33 cellular contexts compared by ENCODE assay signal in genomic region chr2:65869286-65869685, GRCh38.
"Had no signal": no experiment of that assay in that cellular context is flagged by ENCODE, and none has a peak within 500 bp of the region (broad histone marks: within the 10 kb centered on the region; RNA-seq: fewer than 3 reads in every experiment).

No MANE protein-coding gene starts in this region.

- H3K27ac Mint-ChIP-seq: activated B cell treated with CpG ODN at 0.5 μM for 24 hours; activated CD4-positive, alpha-beta memory T cell treated with anti-CD3 and anti-CD28 coated beads for 36 hours; activated CD4-positive, alpha-beta T cell treated with anti-CD3 and anti-CD28 coated beads, Interleukin-2, amount 10 ng/mL, durations not matched to agents 24 days and 14 days; activated CD8-positive, alpha-beta T cell treated with anti-CD3 and anti-CD28 coated beads for 36 hours; activated naive CD4-positive, alpha-beta T cell treated with anti-CD3 and anti-CD28 coated beads, Interleukin-2, amount 10 ng/mL, durations not matched to agents 7 days and 5 days; activated naive CD4-positive, alpha-beta T cell treated with anti-CD3 and anti-CD28 coated beads, Interleukin-2, amount 50 U/mL, for 24 hours; activated naive CD8-positive, alpha-beta T cell; activated naive CD8-positive, alpha-beta T cell treated with anti-CD3 and anti-CD28 coated beads, Interleukin-2, amount 10 ng/mL, durations not matched to agents 7 days and 5 days; activated naive CD8-positive, alpha-beta T cell treated with anti-CD3 and anti-CD28 coated beads, Interleukin-2, amount 50 U/mL, for 24 hours; activated T-cell treated with anti-CD3 and anti-CD28 coated beads, Interleukin-2, amount 50 U/mL, for 72 hours; activated T-helper 1 cell treated with anti-CD3 and anti-CD28 coated beads, Interleukin-12 subunit alpha, Interleukin-12 subunit beta, Interleukin-2, Interleukin-4 antibody, amounts not matched to agents 30 ng/mL and 10 ng/mL and 1 ng/mL, durations not matched to agents 14 hours and 24 hours and 36 hours; activated T-helper 17 cell treated with anti-CD3 and anti-CD28 coated beads, Interleukin-2, amount 50 U/mL, for 72 hours; T-helper 1 cell treated with Interleukin-12 subunit alpha and Interleukin-12 subunit beta and Interleukin-4 antibody, amounts not matched to agents 30 μg/mL and 1 μg/mL, for 36 hours; T-helper 2 cell treated with Interferon-gamma antibody and Interleukin-4, amounts not matched to agents 5 μg/mL and 100 μg/mL, for 36 hours had no signal

- H3K27me3 Mint-ChIP-seq: activated CD4-positive, alpha-beta memory T cell treated with anti-CD3 and anti-CD28 coated beads for 36 hours; activated CD4-positive, alpha-beta T cell treated with anti-CD3 and anti-CD28 coated beads, Interleukin-2, amount 10 ng/mL, durations not matched to agents 24 days and 14 days; activated naive CD4-positive, alpha-beta T cell treated with anti-CD3 and anti-CD28 coated beads, Interleukin-2, amount 10 ng/mL, durations not matched to agents 7 days and 5 days had no signal

- H3K4me3 Mint-ChIP-seq: activated B cell treated with CpG ODN at 0.5 μM for 24 hours; activated CD4-positive, alpha-beta memory T cell treated with anti-CD3 and anti-CD28 coated beads for 36 hours; activated CD4-positive, alpha-beta T cell treated with anti-CD3 and anti-CD28 coated beads, Interleukin-2, amount 10 ng/mL, durations not matched to agents 24 days and 14 days; activated CD8-positive, alpha-beta T cell treated with anti-CD3 and anti-CD28 coated beads for 36 hours; activated naive CD4-positive, alpha-beta T cell treated with anti-CD3 and anti-CD28 coated beads, Interleukin-2, amount 10 ng/mL, durations not matched to agents 7 days and 5 days; activated naive CD4-positive, alpha-beta T cell treated with anti-CD3 and anti-CD28 coated beads, Interleukin-2, amount 50 U/mL, for 24 hours; activated naive CD8-positive, alpha-beta T cell; activated naive CD8-positive, alpha-beta T cell treated with anti-CD3 and anti-CD28 coated beads, Interleukin-2, amount 10 ng/mL, durations not matched to agents 7 days and 5 days; activated naive CD8-positive, alpha-beta T cell treated with anti-CD3 and anti-CD28 coated beads, Interleukin-2, amount 50 U/mL, for 24 hours; activated T-cell treated with anti-CD3 and anti-CD28 coated beads, Interleukin-2, amount 50 U/mL, for 4 hours; activated T-cell treated with anti-CD3 and anti-CD28 coated beads, Interleukin-2, amount 50 U/mL, for 72 hours; activated T-helper 1 cell treated with anti-CD3 and anti-CD28 coated beads, Interleukin-12 subunit alpha, Interleukin-12 subunit beta, Interleukin-2, Interleukin-4 antibody, amounts not matched to agents 30 ng/mL and 10 ng/mL and 1 ng/mL, durations not matched to agents 14 hours and 24 hours and 36 hours; activated T-helper 17 cell treated with anti-CD3 and anti-CD28 coated beads, Interleukin-2, amount 50 U/mL, for 72 hours; brain; T-helper 1 cell treated with Interleukin-12 subunit alpha and Interleukin-12 subunit beta and Interleukin-4 antibody, amounts not matched to agents 30 μg/mL and 1 μg/mL, for 36 hours; T-helper 2 cell treated with Interferon-gamma antibody and Interleukin-4, amounts not matched to agents 5 μg/mL and 100 μg/mL, for 36 hours had no signal

- H3K4me3 ChIP-seq: ascending aorta, cardiac muscle cell had no signal

- H3K36me3 Mint-ChIP-seq: activated CD4-positive, alpha-beta memory T cell treated with anti-CD3 and anti-CD28 coated beads for 36 hours; activated naive CD4-positive, alpha-beta T cell treated with anti-CD3 and anti-CD28 coated beads, Interleukin-2, amount 10 ng/mL, durations not matched to agents 7 days and 5 days; activated naive CD4-positive, alpha-beta T cell treated with anti-CD3 and anti-CD28 coated beads, Interleukin-2, amount 50 U/mL, for 24 hours; activated naive CD8-positive, alpha-beta T cell; activated naive CD8-positive, alpha-beta T cell treated with anti-CD3 and anti-CD28 coated beads, Interleukin-2, amount 10 ng/mL, durations not matched to agents 7 days and 5 days; brain had no signal

- DNase-seq: activated B cell treated with CpG ODN at 0.5 μM for 24 hours; activated CD4-positive, alpha-beta memory T cell treated with anti-CD3 and anti-CD28 coated beads for 36 hours; activated CD4-positive, alpha-beta T cell treated with anti-CD3 and anti-CD28 coated beads for 4 hours; activated CD4-positive, alpha-beta T cell treated with anti-CD3 and anti-CD28 coated beads, Interleukin-2, amount 10 ng/mL, durations not matched to agents 24 days and 14 days; activated CD4-positive, alpha-beta T cell treated with anti-CD3 and anti-CD28 coated beads, Interleukin-2, amount 50 U/mL, for 1 hour; activated CD4-positive, alpha-beta T cell treated with anti-CD3 and anti-CD28 coated beads, Interleukin-2, amount 50 U/mL, for 4 hours; activated CD4-positive, CD25-positive, alpha-beta regulatory T cell treated with anti-CD3 and anti-CD28 coated beads, Interleukin-2, amount 50 U/mL, for 72 hours; activated CD8-positive, alpha-beta memory T cell treated with anti-CD3 and anti-CD28 coated beads, Interleukin-2, amount 50 U/mL, for 4 hours; activated CD8-positive, alpha-beta T cell treated with anti-CD3 and anti-CD28 coated beads for 36 hours; activated effector memory CD4-positive, alpha-beta T cell treated with anti-CD3 and anti-CD28 coated beads, Interleukin-2, amount 50 U/mL, for 16 hours; activated naive CD4-positive, alpha-beta T cell treated with anti-CD3 and anti-CD28 coated beads, Interleukin-2, amount 10 ng/mL, durations not matched to agents 7 days and 5 days; activated naive CD4-positive, alpha-beta T cell treated with Interleukin-2 at 50 U/mL for 16 hours; activated naive CD8-positive, alpha-beta T cell treated with anti-CD3 and anti-CD28 coated beads, Interleukin-2, amount 10 ng/mL, durations not matched to agents 7 days and 5 days; activated naive CD8-positive, alpha-beta T cell treated with anti-CD3 and anti-CD28 coated beads, Interleukin-2, amount 50 U/mL, for 24 hours; activated T-cell treated with anti-CD3 and anti-CD28 coated beads for 4 hours; activated T-cell treated with anti-CD3 and anti-CD28 coated beads, Interleukin-2, amount 50 U/mL, for 1 hour; activated T-cell treated with anti-CD3 and anti-CD28 coated beads, Interleukin-2, amount 50 U/mL, for 4 hours; activated T-cell treated with anti-CD3 and anti-CD28 coated beads, Interleukin-2, amount 50 U/mL, for 72 hours; amygdala; central memory CD4-positive, alpha-beta T cell; T-helper 1 cell; T-helper 2 cell; T-helper 9 cell had no signal

- ATAC-seq: activated CD8-positive, alpha-beta T cell treated with anti-CD3 and anti-CD28 coated beads for 36 hours; activated naive CD8-positive, alpha-beta T cell treated with anti-CD3 and anti-CD28 coated beads, Interleukin-2, amount 50 U/mL, for 24 hours; activated T-cell treated with anti-CD3 and anti-CD28 coated beads, Interleukin-2, amount 50 U/mL, for 4 hours; activated T-cell treated with anti-CD3 and anti-CD28 coated beads, Interleukin-2, amount 50 U/mL, for 72 hours; activated T-helper 17 cell treated with anti-CD3 and anti-CD28 coated beads, Interleukin-2, amount 50 U/mL, for 72 hours had no signal

- H3K27ac ChIP-seq: ascending aorta, cardiac muscle cell, VCaP had no signal

- H3K9me3 ChIP-seq: ascending aorta had no signal

- H3K9me3 Mint-ChIP-seq: activated B cell treated with CpG ODN at 0.5 μM for 24 hours; activated CD4-positive, alpha-beta memory T cell treated with anti-CD3 and anti-CD28 coated beads for 36 hours; activated CD4-positive, alpha-beta T cell treated with anti-CD3 and anti-CD28 coated beads, Interleukin-2, amount 10 ng/mL, durations not matched to agents 24 days and 14 days; activated CD8-positive, alpha-beta T cell treated with anti-CD3 and anti-CD28 coated beads for 36 hours; activated naive CD4-positive, alpha-beta T cell treated with anti-CD3 and anti-CD28 coated beads, Interleukin-2, amount 10 ng/mL, durations not matched to agents 7 days and 5 days; activated naive CD4-positive, alpha-beta T cell treated with anti-CD3 and anti-CD28 coated beads, Interleukin-2, amount 50 U/mL, for 24 hours; activated naive CD8-positive, alpha-beta T cell treated with anti-CD3 and anti-CD28 coated beads, Interleukin-2, amount 10 ng/mL, durations not matched to agents 7 days and 5 days; activated naive CD8-positive, alpha-beta T cell treated with anti-CD3 and anti-CD28 coated beads, Interleukin-2, amount 50 U/mL, for 24 hours; activated T-cell treated with anti-CD3 and anti-CD28 coated beads, Interleukin-2, amount 50 U/mL, for 4 hours; activated T-helper 1 cell treated with anti-CD3 and anti-CD28 coated beads, Interleukin-12 subunit alpha, Interleukin-12 subunit beta, Interleukin-2, Interleukin-4 antibody, amounts not matched to agents 30 ng/mL and 10 ng/mL and 1 ng/mL, durations not matched to agents 14 hours and 24 hours and 36 hours; activated T-helper 17 cell treated with anti-CD3 and anti-CD28 coated beads, Interleukin-2, amount 50 U/mL, for 72 hours; brain; T-helper 1 cell treated with Interleukin-12 subunit alpha and Interleukin-12 subunit beta and Interleukin-4 antibody, amounts not matched to agents 30 μg/mL and 1 μg/mL, for 36 hours; T-helper 2 cell treated with Interferon-gamma antibody and Interleukin-4, amounts not matched to agents 5 μg/mL and 100 μg/mL, for 36 hours had no signal

- H3K27me3 ChIP-seq: ascending aorta, cardiac muscle cell had no signal

- H3K4me1 Mint-ChIP-seq: activated B cell treated with CpG ODN at 0.5 μM for 24 hours; activated CD4-positive, alpha-beta T cell treated with anti-CD3 and anti-CD28 coated beads, Interleukin-2, amount 10 ng/mL, durations not matched to agents 24 days and 14 days; activated naive CD4-positive, alpha-beta T cell treated with anti-CD3 and anti-CD28 coated beads, Interleukin-2, amount 10 ng/mL, durations not matched to agents 7 days and 5 days; activated naive CD4-positive, alpha-beta T cell treated with anti-CD3 and anti-CD28 coated beads, Interleukin-2, amount 50 U/mL, for 24 hours; activated naive CD8-positive, alpha-beta T cell treated with anti-CD3 and anti-CD28 coated beads, Interleukin-2, amount 10 ng/mL, durations not matched to agents 7 days and 5 days; activated naive CD8-positive, alpha-beta T cell treated with anti-CD3 and anti-CD28 coated beads, Interleukin-2, amount 50 U/mL, for 24 hours; activated T-helper 17 cell treated with anti-CD3 and anti-CD28 coated beads, Interleukin-2, amount 50 U/mL, for 72 hours had no signal

- H3K36me3 ChIP-seq: ascending aorta, cardiac muscle cell had no signal

- H3K4me1 ChIP-seq: ascending aorta had no signal
